Comparison of ENCODE assay signal across 1 cellular context in genomic region chr1:35120458-35121133, GRCh38.
TF ChIP-seq lines count a peak whose summit lies in the region.

No MANE protein-coding gene starts in this region.

TF ChIP-seq in GM23338, 12 proteins besides CTCF, POLR2A, EP300 and RAD21 (continued from another document):
- TF ChIP-seq ETS1 (IDR thresholded peaks at IDR 0.05): no peak
- TF ChIP-seq EZH2 (IDR thresholded peaks at IDR 0.05; ENCODE audit: low read depth, unreplicated experiment): no peak
- TF ChIP-seq CREB1 (CRISPR knock-in tag; IDR thresholded peaks at IDR 0.05; ENCODE audit: low read depth): no peak
- no peak for TF ChIP-seq STAT1 (IDR thresholded peaks at IDR 0.05; ENCODE audit: unreplicated experiment)
- no peak for TF ChIP-seq EZH2phosphoT487 (IDR thresholded peaks at IDR 0.05; ENCODE audit: unreplicated experiment)
- TF ChIP-seq JUNB (IDR thresholded peaks at IDR 0.05; ENCODE audit: unreplicated experiment): no peak
